12 cellular contexts compared by ENCODE assay signal in the genomic region with DNA sequence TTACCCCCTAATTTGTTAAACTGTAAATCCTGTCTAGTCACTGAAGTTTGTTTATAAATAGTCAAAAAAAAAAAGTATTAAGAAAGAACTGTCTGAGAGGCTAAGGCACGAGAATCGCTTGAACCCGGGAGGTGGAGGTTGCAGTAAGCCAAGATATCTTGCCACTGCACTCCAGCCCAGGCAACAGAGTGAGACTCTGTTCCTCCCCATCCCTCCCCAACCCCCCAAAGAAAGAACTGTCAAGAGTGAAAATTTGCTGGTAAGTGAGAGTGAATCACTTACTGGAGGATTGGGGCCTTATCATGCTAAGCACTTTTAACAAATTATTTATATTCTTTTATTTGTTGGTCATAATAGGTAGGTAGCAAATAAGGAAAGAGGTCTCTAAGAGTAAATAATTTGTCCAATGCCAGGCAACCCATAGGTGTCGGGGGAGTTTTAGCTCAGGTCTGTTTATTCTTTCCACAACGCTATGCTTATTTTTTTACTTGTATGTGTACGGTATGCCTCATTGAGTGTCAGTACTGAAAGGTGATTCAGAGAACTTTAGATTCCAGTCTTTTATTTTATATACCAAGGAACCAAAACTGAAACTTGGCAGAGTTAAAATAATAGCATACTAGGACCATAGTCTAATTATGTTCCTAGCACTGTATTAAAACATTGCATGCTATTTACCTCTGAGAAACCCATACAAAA. TPM values are rescaled to one million over a fixed set of nuclear protein-coding genes. Genes with fewer than 3 reads are reported as not detected.
DNase-seq lines count a peak whose midpoint lies in the region; TF ChIP-seq lines count a peak whose summit lies in the region.
"Had no signal": no experiment of that assay in that cellular context is flagged by ENCODE, and none has a peak within 500 bp of the region (broad histone marks: within the 10 kb centered on the region; RNA-seq: fewer than 3 reads in every experiment).

No MANE protein-coding gene starts in this region.

- H3K36me3 ChIP-seq in BLaER1 treated with 17β-estradiol and CSF1 and Interleukin-3, amounts not matched to agents 10 nM and 100 nM, result peaks cover 0 to 19% (median 15%) of the 10 kb centered on the region in 11 experiments; a peak in 12 of 22 replicates
- no peaks in the 10 kb centered on the region for H3K36me3 ChIP-seq in endocrine pancreas (ENCODE audit: control insufficient read depth, insufficient read depth, low read length)
- no peaks in the 10 kb centered on the region for H3K36me3 ChIP-seq in ovary
- H3K36me3 ChIP-seq: right atrium auricular region, upper lobe of right lung had no signal

- DNase-seq in RKO (ENCODE audit: low spot score) (peak; percentile 27), kidney tubule cell (ENCODE audit: low spot score) (no peak), ovary (no peak), osteocyte (ENCODE audit: extremely low spot score, unreplicated experiment) (no peak)
- DNase-seq: DMS153; effector CD8-positive, alpha-beta T cell; NCI-H1930; upper lobe of right lung had no signal

- H3K36me3 Mint-ChIP-seq in osteocyte (ENCODE audit: unreplicated experiment), result no peaks in the 10 kb centered on the region

- peaks cover 16 to 33% (median 26%) of the 10 kb centered on the region in 10 experiments for H3K4me1 ChIP-seq in BLaER1 treated with 17β-estradiol and CSF1 and Interleukin-3, amounts not matched to agents 10 nM and 100 nM
- H3K4me1 ChIP-seq in endocrine pancreas (ENCODE audit: control insufficient read depth, insufficient read depth, low read length) (no peaks in the 10 kb centered on the region), ovary (ENCODE audit: insufficient read depth) (peaks cover 5% of the 10 kb centered on the region)

- TF ChIP-seq CTCF in ovary (IDR thresholded peaks at IDR 0.05) (no peak), osteocyte (IDR thresholded peaks at IDR 0.05) (no peak)

- no peak overlapping the region for H3K4me3 Mint-ChIP-seq in osteocyte (ENCODE audit: unreplicated experiment)

- H3K27me3 Mint-ChIP-seq in osteocyte (ENCODE audit: unreplicated experiment), result peaks cover 12% of the 10 kb centered on the region

- H3K27ac Mint-ChIP-seq in osteocyte (ENCODE audit: unreplicated experiment), result no peak overlapping the region

- H3K4me3 ChIP-seq in BLaER1 treated with 17β-estradiol and CSF1 and Interleukin-3, amounts not matched to agents 10 nM and 100 nM, result peak overlapping the region in 6 of 10 experiments; percentile 87 to 98 (median 91); a peak in 5 of 20 replicates
- H3K4me3 ChIP-seq in GM08714 (ENCODE audit: low read length) (peak overlapping the region; percentile 99), endocrine pancreas (ENCODE audit: control insufficient read depth, insufficient read depth, low read length) (peak overlapping the region; percentile 19), ovary (no peak overlapping the region)
- H3K4me3 ChIP-seq: right atrium auricular region, upper lobe of right lung had no signal

- no peak for TF ChIP-seq POLR2A in ovary (IDR thresholded peaks at IDR 0.05)

- peaks cover 15% of the 10 kb centered on the region for H3K4me1 Mint-ChIP-seq in osteocyte (ENCODE audit: unreplicated experiment)

- H3K4me2 ChIP-seq in BLaER1 treated with 17β-estradiol and CSF1 and Interleukin-3, amounts not matched to agents 10 nM and 100 nM, result peak overlapping the region; percentile 78 to 99 (median 89); a peak in 21 of 22 replicates

- H3K27ac ChIP-seq in BLaER1 treated with 17β-estradiol and CSF1 and Interleukin-3, amounts not matched to agents 10 nM and 100 nM, result no peak overlapping the region
- H3K27ac ChIP-seq in ovary, result no peak overlapping the region
- H3K27ac ChIP-seq: right atrium auricular region, upper lobe of right lung had no signal

- H3K9me3 Mint-ChIP-seq in osteocyte (ENCODE audit: unreplicated experiment), result no peaks in the 10 kb centered on the region

- WGBS in ovary, 3 donors, result 61 to 84% (median 77%) methylated on average over 6 of the region's 6 CpGs

- intact Hi-C loops in ovary (cut with DNase I), result no loop called here

- no peak for TF ChIP-seq EP300 in ovary (IDR thresholded peaks at IDR 0.05)

- H3K9me3 ChIP-seq in BLaER1 treated with 17β-estradiol and CSF1 and Interleukin-3, amounts not matched to agents 10 nM and 100 nM (replicated peaks in 1 of 11), result peaks cover 11 to 32% (median 20%) of the 10 kb centered on the region in 11 experiments
- H3K9me3 ChIP-seq in endocrine pancreas (ENCODE audit: control insufficient read depth, low read length) (no peaks in the 10 kb centered on the region), ovary (no peaks in the 10 kb centered on the region)
- H3K9me3 ChIP-seq: right atrium auricular region, upper lobe of right lung had no signal

- H3K9ac ChIP-seq in BLaER1 treated with 17β-estradiol and CSF1 and Interleukin-3, amounts not matched to agents 10 nM and 100 nM, result peak overlapping the region in 2 of 11 experiments; percentile 8 to 25; a peak in 4 of 22 replicates
- no peak overlapping the region for H3K9ac ChIP-seq in endocrine pancreas (ENCODE audit: control insufficient read depth, insufficient read depth, low read length)

- H4K20me1 ChIP-seq in BLaER1 treated with 17β-estradiol and CSF1 and Interleukin-3, amounts not matched to agents 10 nM and 100 nM, result peaks cover 0 to 54% (median 15%) of the 10 kb centered on the region in 11 experiments; a peak in 9 of 22 replicates

- H3K27me3 ChIP-seq in BLaER1 treated with 17β-estradiol and CSF1 and Interleukin-3, amounts not matched to agents 10 nM and 100 nM, result no peaks in the 10 kb centered on the region
- H3K27me3 ChIP-seq in endocrine pancreas (ENCODE audit: control insufficient read depth, insufficient read depth, low read length), result no peaks in the 10 kb centered on the region
- no peaks in the 10 kb centered on the region for H3K27me3 ChIP-seq in ovary
- H3K27me3 ChIP-seq: right atrium auricular region, upper lobe of right lung had no signal

RNA-seq across cellular contexts. Expression of gene TAF4B, which starts 2.5 kb away (rescaled TPM):
- total RNA-seq in ovary (10 to 100 TPM in 2 of 7 donors, 1 to 10 TPM in 5; 5.0 to 19.1 (median 9.4) TPM), osteocyte (2.3 and 2.7 TPM in 2 replicates)
- 1 to 10 TPM; 5.0 to 5.3 TPM for polyA plus RNA-seq in ovary
